ENCODE assay signal across 8 cellular contexts in the genomic region with DNA sequence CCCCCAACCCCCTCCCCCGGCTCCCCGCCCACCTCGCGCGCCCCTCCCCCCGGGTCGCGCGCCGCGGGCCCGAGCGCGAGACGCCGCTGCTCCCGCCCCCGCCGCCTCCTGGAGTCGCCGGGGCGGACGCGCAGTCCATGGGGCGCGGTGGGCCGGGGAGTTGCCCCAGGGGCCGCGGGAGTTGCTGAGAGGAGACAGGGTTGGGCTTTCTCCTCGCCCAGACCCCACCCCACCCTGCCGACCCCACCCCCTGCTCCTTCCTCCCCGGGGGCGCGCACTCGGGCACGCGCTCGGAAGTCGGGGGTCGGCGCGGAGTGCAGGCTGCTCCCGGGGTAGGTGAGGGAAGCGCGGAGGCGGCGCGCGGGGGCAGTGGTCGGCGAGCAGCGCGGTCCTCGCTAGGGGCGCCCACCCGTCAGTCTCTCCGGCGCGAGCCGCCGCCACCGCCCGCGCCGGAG. TPM values are rescaled to one million over a fixed set of nuclear protein-coding genes. Genes with fewer than 3 reads are reported as not detected.
A peak's percentile ranks its signal among the peaks of the same experiment; 100 is the strongest.
DNase-seq lines count a peak whose midpoint lies in the region; ATAC-seq lines count a peak whose summit lies in the region.

A gene (plus strand): TSS at position 275 of the 455 bp plus-strand sequence. CDS start 297 bp downstream, outside the sequence.

- H3K9me3 Mint-ChIP-seq in IgD-negative memory B cell, result no peaks in the 10 kb centered on the region

- peaks cover 4% of the 10 kb centered on the region for H3K36me3 Mint-ChIP-seq in IgD-negative memory B cell

- H3K4me3 ChIP-seq in skin epidermis, result peak within 1 kb of the TSS; percentile 51 to 91 (median 60)

- H3K4me3 Mint-ChIP-seq in IgD-negative memory B cell, result peak within 1 kb of the TSS; percentile 92 to 98 (median 95)

- DNase-seq in NCI-H187 (lab: John Stamatoyannopoulos, UW) (peak; percentile 54 to 60), NCI-H187 treated with DMSO at 0.1 percent for 48 hours (lab: John Stamatoyannopoulos, UW) (no peak), SK-MEL-5 (ENCODE audit: low read depth, low spot score) (peak; percentile 81), cerebellum (ENCODE audit: low spot score) (peak; percentile 71), iris pigment epithelial cell (ENCODE audit: low read depth) (peak; percentile 81)

- peak within 1 kb of the TSS; percentile 87 to 100 (median 98) for H3K27ac ChIP-seq in skin epidermis

- peaks cover 24% of the 10 kb centered on the region for H3K27me3 Mint-ChIP-seq in IgD-negative memory B cell

- ATAC-seq in GM21825 (IDR thresholded peaks at IDR 0.05; ENCODE audit: unreplicated experiment), result peak; percentile 25

- H3K27ac Mint-ChIP-seq in IgD-negative memory B cell, result peak within 1 kb of the TSS; percentile 80 to 90 (median 85)

- peaks cover 25 to 26% (median 26%) of the 10 kb centered on the region in 3 donors for H3K4me1 Mint-ChIP-seq in IgD-negative memory B cell

- in situ Hi-C loops in SK-MEL-5 (cut with HindIII; ENCODE audit: low pct_unique_long_range_greater_than_20kb, low sequenced_read_pairs), result no loop called here

RNA-seq across cellular contexts. Expression of the gene that starts here (rescaled TPM):
- polyA plus RNA-seq in IgD-negative memory B cell, result 5.5 TPM
- 114 and 138 TPM in 2 replicates for total RNA-seq in SK-MEL-5 (2014; rRNA removed; shearing (Covaris generic))
- 157 and 209 TPM in 2 replicates for polyA plus RNA-seq in SK-MEL-5 (2015; cell fraction: cytosol; rRNA removed)
- polyA plus RNA-seq in SK-MEL-5 (2015; cell fraction: nucleus; rRNA removed), result 47.1 and 60.2 TPM in 2 replicates
- total RNA-seq in cerebellum, result 46.6 TPM
